ENCODE assay signal across 1 cellular context in the genomic region with DNA sequence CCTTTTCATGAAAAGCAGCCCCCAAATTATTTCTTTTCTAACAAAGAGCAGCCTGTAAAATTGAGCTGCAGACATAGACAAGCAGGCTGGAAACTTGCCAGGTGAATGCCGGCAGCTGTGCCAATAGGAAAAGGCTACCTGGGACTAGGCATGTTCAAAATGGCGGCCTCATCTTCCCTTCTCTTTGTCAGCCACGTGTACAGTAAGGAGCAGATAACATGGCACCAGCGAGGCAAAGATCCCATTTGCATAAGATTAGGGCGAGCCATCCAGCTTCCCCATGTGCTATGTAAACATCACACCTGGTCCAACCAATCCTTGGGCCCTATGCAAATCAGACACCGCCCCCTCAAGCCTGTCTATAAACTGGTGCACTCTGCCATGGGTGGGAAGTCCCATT.
TF ChIP-seq lines count a peak whose summit lies in the region.

No MANE protein-coding gene starts in this region.

TF ChIP-seq in K562, 482 proteins besides CTCF, POLR2A, EP300 and RAD21 (continued from another document and continues in another):
- TF ChIP-seq, protein P1, sequence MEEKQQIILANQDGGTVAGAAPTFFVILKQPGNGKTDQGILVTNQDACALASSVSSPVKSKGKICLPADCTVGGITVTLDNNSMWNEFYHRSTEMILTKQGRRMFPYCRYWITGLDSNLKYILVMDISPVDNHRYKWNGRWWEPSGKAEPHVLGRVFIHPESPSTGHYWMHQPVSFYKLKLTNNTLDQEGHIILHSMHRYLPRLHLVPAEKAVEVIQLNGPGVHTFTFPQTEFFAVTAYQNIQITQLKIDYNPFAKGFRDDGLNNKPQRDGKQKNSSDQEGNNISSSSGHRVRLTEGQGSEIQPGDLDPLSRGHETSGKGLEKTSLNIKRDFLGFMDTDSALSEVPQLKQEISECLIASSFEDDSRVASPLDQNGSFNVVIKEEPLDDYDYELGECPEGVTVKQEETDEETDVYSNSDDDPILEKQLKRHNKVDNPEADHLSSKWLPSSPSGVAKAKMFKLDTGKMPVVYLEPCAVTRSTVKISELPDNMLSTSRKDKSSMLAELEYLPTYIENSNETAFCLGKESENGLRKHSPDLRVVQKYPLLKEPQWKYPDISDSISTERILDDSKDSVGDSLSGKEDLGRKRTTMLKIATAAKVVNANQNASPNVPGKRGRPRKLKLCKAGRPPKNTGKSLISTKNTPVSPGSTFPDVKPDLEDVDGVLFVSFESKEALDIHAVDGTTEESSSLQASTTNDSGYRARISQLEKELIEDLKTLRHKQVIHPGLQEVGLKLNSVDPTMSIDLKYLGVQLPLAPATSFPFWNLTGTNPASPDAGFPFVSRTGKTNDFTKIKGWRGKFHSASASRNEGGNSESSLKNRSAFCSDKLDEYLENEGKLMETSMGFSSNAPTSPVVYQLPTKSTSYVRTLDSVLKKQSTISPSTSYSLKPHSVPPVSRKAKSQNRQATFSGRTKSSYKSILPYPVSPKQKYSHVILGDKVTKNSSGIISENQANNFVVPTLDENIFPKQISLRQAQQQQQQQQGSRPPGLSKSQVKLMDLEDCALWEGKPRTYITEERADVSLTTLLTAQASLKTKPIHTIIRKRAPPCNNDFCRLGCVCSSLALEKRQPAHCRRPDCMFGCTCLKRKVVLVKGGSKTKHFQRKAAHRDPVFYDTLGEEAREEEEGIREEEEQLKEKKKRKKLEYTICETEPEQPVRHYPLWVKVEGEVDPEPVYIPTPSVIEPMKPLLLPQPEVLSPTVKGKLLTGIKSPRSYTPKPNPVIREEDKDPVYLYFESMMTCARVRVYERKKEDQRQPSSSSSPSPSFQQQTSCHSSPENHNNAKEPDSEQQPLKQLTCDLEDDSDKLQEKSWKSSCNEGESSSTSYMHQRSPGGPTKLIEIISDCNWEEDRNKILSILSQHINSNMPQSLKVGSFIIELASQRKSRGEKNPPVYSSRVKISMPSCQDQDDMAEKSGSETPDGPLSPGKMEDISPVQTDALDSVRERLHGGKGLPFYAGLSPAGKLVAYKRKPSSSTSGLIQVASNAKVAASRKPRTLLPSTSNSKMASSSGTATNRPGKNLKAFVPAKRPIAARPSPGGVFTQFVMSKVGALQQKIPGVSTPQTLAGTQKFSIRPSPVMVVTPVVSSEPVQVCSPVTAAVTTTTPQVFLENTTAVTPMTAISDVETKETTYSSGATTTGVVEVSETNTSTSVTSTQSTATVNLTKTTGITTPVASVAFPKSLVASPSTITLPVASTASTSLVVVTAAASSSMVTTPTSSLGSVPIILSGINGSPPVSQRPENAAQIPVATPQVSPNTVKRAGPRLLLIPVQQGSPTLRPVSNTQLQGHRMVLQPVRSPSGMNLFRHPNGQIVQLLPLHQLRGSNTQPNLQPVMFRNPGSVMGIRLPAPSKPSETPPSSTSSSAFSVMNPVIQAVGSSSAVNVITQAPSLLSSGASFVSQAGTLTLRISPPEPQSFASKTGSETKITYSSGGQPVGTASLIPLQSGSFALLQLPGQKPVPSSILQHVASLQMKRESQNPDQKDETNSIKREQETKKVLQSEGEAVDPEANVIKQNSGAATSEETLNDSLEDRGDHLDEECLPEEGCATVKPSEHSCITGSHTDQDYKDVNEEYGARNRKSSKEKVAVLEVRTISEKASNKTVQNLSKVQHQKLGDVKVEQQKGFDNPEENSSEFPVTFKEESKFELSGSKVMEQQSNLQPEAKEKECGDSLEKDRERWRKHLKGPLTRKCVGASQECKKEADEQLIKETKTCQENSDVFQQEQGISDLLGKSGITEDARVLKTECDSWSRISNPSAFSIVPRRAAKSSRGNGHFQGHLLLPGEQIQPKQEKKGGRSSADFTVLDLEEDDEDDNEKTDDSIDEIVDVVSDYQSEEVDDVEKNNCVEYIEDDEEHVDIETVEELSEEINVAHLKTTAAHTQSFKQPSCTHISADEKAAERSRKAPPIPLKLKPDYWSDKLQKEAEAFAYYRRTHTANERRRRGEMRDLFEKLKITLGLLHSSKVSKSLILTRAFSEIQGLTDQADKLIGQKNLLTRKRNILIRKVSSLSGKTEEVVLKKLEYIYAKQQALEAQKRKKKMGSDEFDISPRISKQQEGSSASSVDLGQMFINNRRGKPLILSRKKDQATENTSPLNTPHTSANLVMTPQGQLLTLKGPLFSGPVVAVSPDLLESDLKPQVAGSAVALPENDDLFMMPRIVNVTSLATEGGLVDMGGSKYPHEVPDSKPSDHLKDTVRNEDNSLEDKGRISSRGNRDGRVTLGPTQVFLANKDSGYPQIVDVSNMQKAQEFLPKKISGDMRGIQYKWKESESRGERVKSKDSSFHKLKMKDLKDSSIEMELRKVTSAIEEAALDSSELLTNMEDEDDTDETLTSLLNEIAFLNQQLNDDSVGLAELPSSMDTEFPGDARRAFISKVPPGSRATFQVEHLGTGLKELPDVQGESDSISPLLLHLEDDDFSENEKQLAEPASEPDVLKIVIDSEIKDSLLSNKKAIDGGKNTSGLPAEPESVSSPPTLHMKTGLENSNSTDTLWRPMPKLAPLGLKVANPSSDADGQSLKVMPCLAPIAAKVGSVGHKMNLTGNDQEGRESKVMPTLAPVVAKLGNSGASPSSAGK (IDR thresholded peaks at IDR 0.05) = peak; percentile 94
- no peak for TF ChIP-seq CBX8 (IDR thresholded peaks at IDR 0.05; ENCODE audit: borderline replicate concordance, extremely low read depth, low read depth, low read length, poor library complexity, severe bottlenecking)
- TF ChIP-seq, protein P2, sequence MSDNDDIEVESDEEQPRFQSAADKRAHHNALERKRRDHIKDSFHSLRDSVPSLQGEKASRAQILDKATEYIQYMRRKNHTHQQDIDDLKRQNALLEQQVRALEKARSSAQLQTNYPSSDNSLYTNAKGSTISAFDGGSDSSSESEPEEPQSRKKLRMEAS (CRISPR knock-in tag; IDR thresholded peaks at IDR 0.05) = peak; percentile 77
- no peak for TF ChIP-seq ZNF77 (CRISPR knock-in tag; IDR thresholded peaks at IDR 0.05)
- TF ChIP-seq PRPF4 (IDR thresholded peaks at IDR 0.05; ENCODE audit: insufficient read depth, low read depth, low read length, poor library complexity, severe bottlenecking) = no peak
- no peak for TF ChIP-seq NR3C1 (CRISPR knock-in tag; IDR thresholded peaks at IDR 0.05)
- no peak for TF ChIP-seq RHOXF2B (CRISPR knock-in tag; conservative IDR thresholded peaks at IDR 0.05)
- 0 out of 2 replicates have a peak, but pooled peaks have one; percentile 4 for TF ChIP-seq BHLHE40 (IDR thresholded peaks at IDR 0.05; ENCODE audit: low read length)
- TF ChIP-seq, protein P3, sequence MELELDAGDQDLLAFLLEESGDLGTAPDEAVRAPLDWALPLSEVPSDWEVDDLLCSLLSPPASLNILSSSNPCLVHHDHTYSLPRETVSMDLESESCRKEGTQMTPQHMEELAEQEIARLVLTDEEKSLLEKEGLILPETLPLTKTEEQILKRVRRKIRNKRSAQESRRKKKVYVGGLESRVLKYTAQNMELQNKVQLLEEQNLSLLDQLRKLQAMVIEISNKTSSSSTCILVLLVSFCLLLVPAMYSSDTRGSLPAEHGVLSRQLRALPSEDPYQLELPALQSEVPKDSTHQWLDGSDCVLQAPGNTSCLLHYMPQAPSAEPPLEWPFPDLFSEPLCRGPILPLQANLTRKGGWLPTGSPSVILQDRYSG (tag; conservative IDR thresholded peaks at IDR 0.05; ENCODE audit: low read depth) = 0 out of 2 replicates have a peak, but pooled peaks have one; percentile 56
- TF ChIP-seq, protein P4, sequence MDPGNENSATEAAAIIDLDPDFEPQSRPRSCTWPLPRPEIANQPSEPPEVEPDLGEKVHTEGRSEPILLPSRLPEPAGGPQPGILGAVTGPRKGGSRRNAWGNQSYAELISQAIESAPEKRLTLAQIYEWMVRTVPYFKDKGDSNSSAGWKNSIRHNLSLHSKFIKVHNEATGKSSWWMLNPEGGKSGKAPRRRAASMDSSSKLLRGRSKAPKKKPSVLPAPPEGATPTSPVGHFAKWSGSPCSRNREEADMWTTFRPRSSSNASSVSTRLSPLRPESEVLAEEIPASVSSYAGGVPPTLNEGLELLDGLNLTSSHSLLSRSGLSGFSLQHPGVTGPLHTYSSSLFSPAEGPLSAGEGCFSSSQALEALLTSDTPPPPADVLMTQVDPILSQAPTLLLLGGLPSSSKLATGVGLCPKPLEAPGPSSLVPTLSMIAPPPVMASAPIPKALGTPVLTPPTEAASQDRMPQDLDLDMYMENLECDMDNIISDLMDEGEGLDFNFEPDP (CRISPR knock-in tag; IDR thresholded peaks at IDR 0.05) = no peak
- TF ChIP-seq SMARCC2 (IDR thresholded peaks at IDR 0.05; ENCODE audit: low read depth) = no peak
- TF ChIP-seq SREBF1 (IDR thresholded peaks at IDR 0.05; ENCODE audit: borderline replicate concordance, low read depth, low read length) = no peak
- TF ChIP-seq, protein P5, sequence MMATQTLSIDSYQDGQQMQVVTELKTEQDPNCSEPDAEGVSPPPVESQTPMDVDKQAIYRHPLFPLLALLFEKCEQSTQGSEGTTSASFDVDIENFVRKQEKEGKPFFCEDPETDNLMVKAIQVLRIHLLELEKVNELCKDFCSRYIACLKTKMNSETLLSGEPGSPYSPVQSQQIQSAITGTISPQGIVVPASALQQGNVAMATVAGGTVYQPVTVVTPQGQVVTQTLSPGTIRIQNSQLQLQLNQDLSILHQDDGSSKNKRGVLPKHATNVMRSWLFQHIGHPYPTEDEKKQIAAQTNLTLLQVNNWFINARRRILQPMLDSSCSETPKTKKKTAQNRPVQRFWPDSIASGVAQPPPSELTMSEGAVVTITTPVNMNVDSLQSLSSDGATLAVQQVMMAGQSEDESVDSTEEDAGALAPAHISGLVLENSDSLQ (IDR thresholded peaks at IDR 0.05) = 0 out of 2 replicates have a peak, but pooled peaks have one; percentile 20
- TF ChIP-seq, protein P6, sequence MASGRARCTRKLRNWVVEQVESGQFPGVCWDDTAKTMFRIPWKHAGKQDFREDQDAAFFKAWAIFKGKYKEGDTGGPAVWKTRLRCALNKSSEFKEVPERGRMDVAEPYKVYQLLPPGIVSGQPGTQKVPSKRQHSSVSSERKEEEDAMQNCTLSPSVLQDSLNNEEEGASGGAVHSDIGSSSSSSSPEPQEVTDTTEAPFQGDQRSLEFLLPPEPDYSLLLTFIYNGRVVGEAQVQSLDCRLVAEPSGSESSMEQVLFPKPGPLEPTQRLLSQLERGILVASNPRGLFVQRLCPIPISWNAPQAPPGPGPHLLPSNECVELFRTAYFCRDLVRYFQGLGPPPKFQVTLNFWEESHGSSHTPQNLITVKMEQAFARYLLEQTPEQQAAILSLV (tag; IDR thresholded peaks at IDR 0.05) = no peak
- TF ChIP-seq, protein P7, sequence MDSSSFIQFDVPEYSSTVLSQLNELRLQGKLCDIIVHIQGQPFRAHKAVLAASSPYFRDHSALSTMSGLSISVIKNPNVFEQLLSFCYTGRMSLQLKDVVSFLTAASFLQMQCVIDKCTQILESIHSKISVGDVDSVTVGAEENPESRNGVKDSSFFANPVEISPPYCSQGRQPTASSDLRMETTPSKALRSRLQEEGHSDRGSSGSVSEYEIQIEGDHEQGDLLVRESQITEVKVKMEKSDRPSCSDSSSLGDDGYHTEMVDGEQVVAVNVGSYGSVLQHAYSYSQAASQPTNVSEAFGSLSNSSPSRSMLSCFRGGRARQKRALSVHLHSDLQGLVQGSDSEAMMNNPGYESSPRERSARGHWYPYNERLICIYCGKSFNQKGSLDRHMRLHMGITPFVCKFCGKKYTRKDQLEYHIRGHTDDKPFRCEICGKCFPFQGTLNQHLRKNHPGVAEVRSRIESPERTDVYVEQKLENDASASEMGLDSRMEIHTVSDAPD (CRISPR knock-in tag; IDR thresholded peaks at IDR 0.05) = no peak
- TF ChIP-seq MCM5 (IDR thresholded peaks at IDR 0.05; ENCODE audit: low read depth) = no peak
- TF ChIP-seq BDP1 (IDR thresholded peaks at IDR 0.05; ENCODE audit: insufficient read depth, insufficient read length) = no peak
- no peak for TF ChIP-seq DNMT1 (IDR thresholded peaks at IDR 0.05)
- no peak for TF ChIP-seq NFYB (IDR thresholded peaks at IDR 0.05; ENCODE audit: extremely low read depth, insufficient read length)
- TF ChIP-seq, protein P8, sequence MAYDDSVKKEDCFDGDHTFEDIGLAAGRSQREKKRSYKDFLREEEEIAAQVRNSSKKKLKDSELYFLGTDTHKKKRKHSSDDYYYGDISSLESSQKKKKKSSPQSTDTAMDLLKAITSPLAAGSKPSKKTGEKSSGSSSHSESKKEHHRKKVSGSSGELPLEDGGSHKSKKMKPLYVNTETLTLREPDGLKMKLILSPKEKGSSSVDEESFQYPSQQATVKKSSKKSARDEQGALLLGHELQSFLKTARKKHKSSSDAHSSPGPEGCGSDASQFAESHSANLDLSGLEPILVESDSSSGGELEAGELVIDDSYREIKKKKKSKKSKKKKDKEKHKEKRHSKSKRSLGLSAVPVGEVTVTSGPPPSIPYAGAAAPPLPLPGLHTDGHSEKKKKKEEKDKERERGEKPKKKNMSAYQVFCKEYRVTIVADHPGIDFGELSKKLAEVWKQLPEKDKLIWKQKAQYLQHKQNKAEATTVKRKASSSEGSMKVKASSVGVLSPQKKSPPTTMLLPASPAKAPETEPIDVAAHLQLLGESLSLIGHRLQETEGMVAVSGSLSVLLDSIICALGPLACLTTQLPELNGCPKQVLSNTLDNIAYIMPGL (CRISPR knock-in tag; IDR thresholded peaks at IDR 0.05) = no peak
- no peak for TF ChIP-seq POLR2AphosphoS2 (IDR thresholded peaks at IDR 0.05; ENCODE audit: low read length)
- TF ChIP-seq, protein P9, sequence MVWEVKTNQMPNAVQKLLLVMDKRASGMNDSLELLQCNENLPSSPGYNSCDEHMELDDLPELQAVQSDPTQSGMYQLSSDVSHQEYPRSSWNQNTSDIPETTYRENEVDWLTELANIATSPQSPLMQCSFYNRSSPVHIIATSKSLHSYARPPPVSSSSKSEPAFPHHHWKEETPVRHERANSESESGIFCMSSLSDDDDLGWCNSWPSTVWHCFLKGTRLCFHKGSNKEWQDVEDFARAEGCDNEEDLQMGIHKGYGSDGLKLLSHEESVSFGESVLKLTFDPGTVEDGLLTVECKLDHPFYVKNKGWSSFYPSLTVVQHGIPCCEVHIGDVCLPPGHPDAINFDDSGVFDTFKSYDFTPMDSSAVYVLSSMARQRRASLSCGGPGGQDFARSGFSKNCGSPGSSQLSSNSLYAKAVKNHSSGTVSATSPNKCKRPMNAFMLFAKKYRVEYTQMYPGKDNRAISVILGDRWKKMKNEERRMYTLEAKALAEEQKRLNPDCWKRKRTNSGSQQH (CRISPR knock-in tag; IDR thresholded peaks at IDR 0.05) = no peak
- no peak for TF ChIP-seq FOXJ2 (tag; IDR thresholded peaks at IDR 0.05)
- no peak for TF ChIP-seq CBX5 (IDR thresholded peaks at IDR 0.05; ENCODE audit: borderline replicate concordance, low read depth)
- no peak for TF ChIP-seq ZNF384 (IDR thresholded peaks at IDR 0.05; ENCODE audit: low read depth, low read length)
- TF ChIP-seq NCOA1 (IDR thresholded peaks at IDR 0.05; ENCODE audit: low read depth) = no peak
- no peak for TF ChIP-seq MTA3 (IDR thresholded peaks at IDR 0.05; ENCODE audit: borderline replicate concordance)
- no peak for TF ChIP-seq NUFIP1 (IDR thresholded peaks at IDR 0.05; ENCODE audit: partially characterized antibody)
- no peak for TF ChIP-seq XRCC4 (IDR thresholded peaks at IDR 0.05; ENCODE audit: extremely low read depth, insufficient read depth, insufficient read length)
- TF ChIP-seq, protein P10, sequence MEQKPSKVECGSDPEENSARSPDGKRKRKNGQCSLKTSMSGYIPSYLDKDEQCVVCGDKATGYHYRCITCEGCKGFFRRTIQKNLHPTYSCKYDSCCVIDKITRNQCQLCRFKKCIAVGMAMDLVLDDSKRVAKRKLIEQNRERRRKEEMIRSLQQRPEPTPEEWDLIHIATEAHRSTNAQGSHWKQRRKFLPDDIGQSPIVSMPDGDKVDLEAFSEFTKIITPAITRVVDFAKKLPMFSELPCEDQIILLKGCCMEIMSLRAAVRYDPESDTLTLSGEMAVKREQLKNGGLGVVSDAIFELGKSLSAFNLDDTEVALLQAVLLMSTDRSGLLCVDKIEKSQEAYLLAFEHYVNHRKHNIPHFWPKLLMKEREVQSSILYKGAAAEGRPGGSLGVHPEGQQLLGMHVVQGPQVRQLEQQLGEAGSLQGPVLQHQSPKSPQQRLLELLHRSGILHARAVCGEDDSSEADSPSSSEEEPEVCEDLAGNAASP (IDR thresholded peaks at IDR 0.05) = no peak
- no peak for TF ChIP-seq ZNF143 (CRISPR knock-in tag; IDR thresholded peaks at IDR 0.05)
- no peak for TF ChIP-seq ZNF444 (CRISPR knock-in tag; IDR thresholded peaks at IDR 0.05)
